8 cellular contexts compared by ENCODE assay signal in genomic region chr5:176535101-176535654, GRCh38. TPM values are rescaled to one million over a fixed set of nuclear protein-coding genes. Genes with fewer than 3 reads are reported as not detected.
DNase-seq lines count a peak whose midpoint lies in the region; ATAC-seq, FAIRE-seq and TF ChIP-seq lines count a peak whose summit lies in the region.

No MANE protein-coding gene starts in this region.

- no peaks in the 10 kb centered on the region for H3K9me2 ChIP-seq in SU-DHL-6 (replicated peaks; ENCODE audit: insufficient read depth, low read length)

- intact Hi-C loops in natural killer cell (cut with micrococcal nuclease) = loop anchor here (1.0 kb wide), 1 partner anchor 8 kb away; no protein-coding TSS in a partner anchor

- peak overlapping the region; percentile 91 for H3K27ac ChIP-seq in SU-DHL-6 (ENCODE audit: low read depth, low read length)

- TF ChIP-seq CTCF in SU-DHL-6 (IDR thresholded peaks at IDR 0.05; ENCODE audit: insufficient read depth, low read length, poor library complexity, severe bottlenecking) (no peak), endothelial cell (IDR thresholded peaks at IDR 0.05; ENCODE audit: unreplicated experiment) (no peak), natural killer cell (IDR thresholded peaks at IDR 0.05) (no peak)

- H3F3A ChIP-seq in SU-DHL-6 (ENCODE audit: insufficient read depth) = peaks cover 24% of the 10 kb centered on the region

- H3K79me2 ChIP-seq in SU-DHL-6 (ENCODE audit: insufficient read depth, low read length) = peaks cover 34% of the 10 kb centered on the region

- H3K4me3 Mint-ChIP-seq in endothelial cell (ENCODE audit: unreplicated experiment) (peak overlapping the region; percentile 95), natural killer cell (peak overlapping the region; percentile 98)

- H3K36me3 Mint-ChIP-seq in endothelial cell (ENCODE audit: low read depth, unreplicated experiment) (peaks cover 11% of the 10 kb centered on the region), natural killer cell (no peaks in the 10 kb centered on the region)

- H3K27me3 ChIP-seq in SU-DHL-6 (ENCODE audit: low read length) = no peaks in the 10 kb centered on the region

- H3K27me3 Mint-ChIP-seq in endothelial cell (ENCODE audit: unreplicated experiment) (peaks cover 14% of the 10 kb centered on the region), natural killer cell (ENCODE audit: low read depth in 2 of 2) (no peaks in the 10 kb centered on the region)

- peak overlapping the region; percentile 88 for H3K4me3 ChIP-seq in SU-DHL-6 (ENCODE audit: insufficient read depth, low read length, poor library complexity, severe bottlenecking)

- peak overlapping the region; percentile 82 for H3K4me2 ChIP-seq in SU-DHL-6 (ENCODE audit: low read depth, low read length, poor library complexity, severe bottlenecking)

- H3K9me3 Mint-ChIP-seq in endothelial cell (ENCODE audit: unreplicated experiment) (no peaks in the 10 kb centered on the region), natural killer cell (no peaks in the 10 kb centered on the region)

- no peaks in the 10 kb centered on the region for H3K36me3 ChIP-seq in SU-DHL-6 (ENCODE audit: low read length)

- DNase-seq in stimulated activated CD4-positive, alpha-beta T cell treated with anti-CD3 and anti-CD28 coated beads, Interleukin-1b, Interleukin-23, amount 100 ng/mL, for 48 hours = peak; percentile 40
- DNase-seq in stimulated activated CD4-positive, alpha-beta T cell treated with anti-CD3 and anti-CD28 coated beads, Interleukin-4, amount 100 ng/mL, for 1 hour = no peak
- DNase-seq in endothelial cell (ENCODE audit: low spot score) (no peak), natural killer cell (peak; percentile 45), NCI-H1417 treated with DMSO at 0.1 percent for 48 hours (lab: John Stamatoyannopoulos, UW) (no peak), frontal cortex (ENCODE audit: low spot score in 2 of 2) (no peak)

- no peak for FAIRE-seq in frontal cortex (lab: Jason Lieb, UNC)

- H3K4me1 Mint-ChIP-seq in endothelial cell (ENCODE audit: unreplicated experiment) = peaks cover 53% of the 10 kb centered on the region
- peaks cover 66 to 69% of the 10 kb centered on the region in 2 donors for H3K4me1 Mint-ChIP-seq in natural killer cell

- no peak overlapping the region for H2AFZ ChIP-seq in SU-DHL-6 (ENCODE audit: low read depth, low read length, severe bottlenecking)

- no peaks in the 10 kb centered on the region for H3K9me3 ChIP-seq in SU-DHL-6 (ENCODE audit: insufficient read depth, low read length)

- H3K27ac Mint-ChIP-seq in endothelial cell (ENCODE audit: unreplicated experiment) = peak overlapping the region; percentile 94
- peak overlapping the region; percentile 99 to 100 for H3K27ac Mint-ChIP-seq in natural killer cell

- H3K9ac ChIP-seq in SU-DHL-6 (ENCODE audit: low read length) = peak overlapping the region; percentile 79

- no peaks in the 10 kb centered on the region for H4K20me1 ChIP-seq in SU-DHL-6 (ENCODE audit: low read depth, low read length)

- ATAC-seq in natural killer cell = peak in 1 of 3 donors; percentile 4
- ATAC-seq in HG03045 (IDR thresholded peaks at IDR 0.05; ENCODE audit: unreplicated experiment) = no peak

RNA-seq across cellular contexts. Expression of gene RNF44, which starts 2.0 kb away (rescaled TPM):
- total RNA-seq in endothelial cell (ENCODE audit: unreplicated experiment) (103 TPM), natural killer cell (100 to 1,000 TPM; 297 to 394 (median 359) TPM), frontal cortex (9.8 TPM)

RNA-seq across cellular contexts. Expression of gene CDHR2, which starts 14.0 kb away (rescaled TPM):
- 0.85 TPM for total RNA-seq in endothelial cell (ENCODE audit: unreplicated experiment)
- total RNA-seq in natural killer cell = 1 to 10 TPM in 2 of 3 donors, under 1 TPM in 1; 0.75 to 2.2 (median 1.8) TPM
- total RNA-seq in frontal cortex = under 0.01 TPM

Comparison
In these comparisons a context has a peak if more than half of its experiments do, and no peak if none do; other contexts are left out.
1. DNase-seq: peak in stimulated activated CD4-positive, alpha-beta T cell treated with anti-CD3 and anti-CD28 coated beads, Interleukin-1b, Interleukin-23, amount 100 ng/mL, for 48 hours (single experiment) and natural killer cell (single experiment); none in stimulated activated CD4-positive, alpha-beta T cell treated with anti-CD3 and anti-CD28 coated beads, Interleukin-4, amount 100 ng/mL, for 1 hour (single experiment), endothelial cell (single experiment), NCI-H1417 treated with DMSO at 0.1 percent for 48 hours (single experiment) and frontal cortex (0 of 2).